28 cellular contexts compared by ENCODE assay signal in the genomic region with DNA sequence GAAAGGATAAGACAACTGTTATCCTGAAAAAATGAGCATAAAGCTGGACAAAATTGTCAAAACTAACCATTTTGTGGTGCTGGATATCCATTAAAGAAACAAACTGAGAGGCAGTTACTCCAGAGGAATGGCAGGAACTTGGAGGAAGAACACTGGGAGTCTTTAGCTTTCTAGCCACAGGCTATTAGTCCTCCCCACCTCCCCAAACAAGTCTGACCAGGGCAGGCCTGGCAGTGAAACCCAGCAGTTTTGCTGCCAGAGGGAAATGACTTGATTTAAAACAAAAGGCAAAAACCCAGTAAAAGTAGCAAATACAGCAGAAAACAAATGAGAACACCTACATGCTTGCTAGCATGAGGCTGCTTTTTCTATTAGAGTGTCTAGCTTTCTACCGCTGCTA. TPM values are rescaled to one million over a fixed set of nuclear protein-coding genes. Genes with fewer than 3 reads are reported as not detected.
DNase-seq lines count a peak whose midpoint lies in the region; ATAC-seq, FAIRE-seq and TF ChIP-seq lines count a peak whose summit lies in the region.
"Had no signal": no experiment of that assay in that cellular context is flagged by ENCODE, and none has a peak within 500 bp of the region (broad histone marks: within the 10 kb centered on the region; RNA-seq: fewer than 3 reads in every experiment).

No MANE protein-coding gene starts in this region.

- no peaks in the 10 kb centered on the region for H3K79me1 ChIP-seq in IMR-90 (ENCODE audit: low read depth in 1 of 2, low read length in 2 of 2)

- TF ChIP-seq CTCF in C4-2B (conservative IDR thresholded peaks at IDR 0.05) = no peak
- TF ChIP-seq CTCF in IMR-90 (conservative IDR thresholded peaks at IDR 0.05; ENCODE audit: low read depth, low read length) = no peak
- no peak for TF ChIP-seq CTCF in bronchial epithelial cell (IDR thresholded peaks at IDR 0.05; ENCODE audit: insufficient read depth, low read length, severe bottlenecking)

- H3K36me3 ChIP-seq in IMR-90 (ENCODE audit: control insufficient read depth, insufficient read depth, low read length) (no peaks in the 10 kb centered on the region; the same call in 1 of the 2 replicates), bronchial epithelial cell (ENCODE audit: control insufficient read depth, insufficient read depth, low read length) (no peaks in the 10 kb centered on the region)
- no peaks in the 10 kb centered on the region for H3K36me3 ChIP-seq in CD4-positive, alpha-beta memory T cell (ENCODE audit: insufficient read depth, low read length)
- H3K36me3 ChIP-seq: BE2C, colonic mucosa had no signal

- CTCF ChIA-PET in IMR-90 (lab: Yijun Ruan, JAX) = interaction anchor here (0.6 kb wide), 2 partner anchors 33 to 82 kb away, joined by 3 read pairs; no protein-coding TSS in a partner anchor
- CTCF ChIA-PET in CD4-positive, alpha-beta memory T cell (lab: Charles Lee; ENCODE audit: partially characterized antibody) = interaction anchor here (0.7 to 8.4 kb wide), 6 partner anchors 9 to 129 kb away, joined by 3 to 274 read pairs (median 4); no protein-coding TSS in a partner anchor

- BruUV-seq in IMR-90 (replicated peaks; lab: Mats Ljungman, UMichigan) = no TSS peak

- no peak for TF ChIP-seq POLR2A in IMR-90 (IDR thresholded peaks at IDR 0.05; ENCODE audit: low read depth, low read length)

- H2BK120ac ChIP-seq in IMR-90 (ENCODE audit: low read depth, low read length) = no peak overlapping the region

- in situ Hi-C loops in IMR-90 (cut with MboI; ENCODE audit: low sequenced_read_pairs) = loop anchor here (10.0 kb wide), 1 partner anchor 362 kb away; no protein-coding TSS in a partner anchor

- dilution Hi-C loops in IMR-90 (cut with HindIII; ENCODE audit: low sequenced_read_pairs, unreplicated experiment) = no loop called here

- no peaks in the 10 kb centered on the region for H4K20me1 ChIP-seq in IMR-90 (ENCODE audit: insufficient read depth, low read length)

- no peaks in the 10 kb centered on the region for H3K9me3 ChIP-seq in IMR-90 (ENCODE audit: control insufficient read depth, insufficient read depth, low read length)
- no peaks in the 10 kb centered on the region for H3K9me3 ChIP-seq in CD4-positive, alpha-beta memory T cell (ENCODE audit: control insufficient read depth in 1 of 2, low read length in 2 of 2)
- H3K9me3 ChIP-seq: A549, BE2C, colonic mucosa, heart right ventricle, SK-N-SH, testis had no signal

- no peaks in the 10 kb centered on the region for H3K9me1 ChIP-seq in IMR-90 (ENCODE audit: insufficient read depth, low read length)

- H2AFZ ChIP-seq in IMR-90 (replicated peaks; ENCODE audit: low read length, poor library complexity) = no peak overlapping the region
- H2AFZ ChIP-seq: parathyroid adenoma had no signal

- no peaks in the 10 kb centered on the region for H3K4me1 Mint-ChIP-seq in CD4-positive, alpha-beta memory T cell
- H3K4me1 Mint-ChIP-seq: activated naive CD4-positive, alpha-beta T cell treated with anti-CD3 and anti-CD28 coated beads, Interleukin-2, amount 50 U/mL, for 24 hours; naive thymus-derived CD8-positive, alpha-beta T cell; stimulated activated memory B cell treated with anti-CD40 and anti-IgM and Interleukin-4, amounts not matched to agents 10 μg/mL and 1 μg/mL and 100 μg/mL, for 72 hours had no signal

- no peak overlapping the region for H3K9ac ChIP-seq in IMR-90 (ENCODE audit: low read depth, low read length)
- H3K9ac ChIP-seq: parathyroid adenoma, SK-N-SH had no signal

- H2AK9ac ChIP-seq in IMR-90 (replicated peaks; ENCODE audit: low read depth, low read length, poor library complexity) = no peak overlapping the region

- no peak overlapping the region for H3K4me3 Mint-ChIP-seq in CD4-positive, alpha-beta memory T cell
- H3K4me3 Mint-ChIP-seq: activated CD8-positive, alpha-beta T cell treated with anti-CD3 and anti-CD28 coated beads, Interleukin-2, amount 10 ng/mL, durations not matched to agents 7 days and 5 days; activated naive CD4-positive, alpha-beta T cell treated with anti-CD3 and anti-CD28 coated beads, Interleukin-2, amount 50 U/mL, for 24 hours; activated T-cell treated with anti-CD3 and anti-CD28 coated beads, Interleukin-2, amount 50 U/mL, for 72 hours; naive thymus-derived CD8-positive, alpha-beta T cell; stimulated activated memory B cell treated with anti-CD40 and anti-IgM and Interleukin-4, amounts not matched to agents 10 μg/mL and 1 μg/mL and 100 μg/mL, for 72 hours had no signal

- H3K4me2 ChIP-seq in IMR-90 (ENCODE audit: low read depth, low read length) = no peak overlapping the region
- H3K4me2 ChIP-seq: A549, SK-N-SH had no signal

- POLR2A ChIA-PET in IMR-90 (lab: Charles Lee; ENCODE audit: unreplicated experiment) = interaction anchor here (0.6 kb wide), 1 partner anchor 26 kb away, joined by 3 read pairs; no protein-coding TSS in a partner anchor
- POLR2A ChIA-PET in CD4-positive, alpha-beta memory T cell (lab: Charles Lee; ENCODE audit: partially characterized antibody) = no interaction called here

- no peak overlapping the region for H2BK20ac ChIP-seq in IMR-90 (ENCODE audit: low read depth, low read length)

- H3K36me3 Mint-ChIP-seq in CD4-positive, alpha-beta memory T cell = peaks cover 0 to 4% of the 10 kb centered on the region in 2 donors
- H3K36me3 Mint-ChIP-seq: activated naive CD4-positive, alpha-beta T cell treated with anti-CD3 and anti-CD28 coated beads, Interleukin-2, amount 50 U/mL, for 24 hours; stimulated activated memory B cell treated with anti-CD40 and anti-IgM and Interleukin-4, amounts not matched to agents 10 μg/mL and 1 μg/mL and 100 μg/mL, for 72 hours had no signal

- H3K4me3 ChIP-seq in IMR-90 (ENCODE audit: insufficient read depth, low read depth, low read length) (no peak overlapping the region), bronchial epithelial cell (ENCODE audit: low read depth, low read length) (no peak overlapping the region)
- H3K4me3 ChIP-seq in CD4-positive, alpha-beta memory T cell (ENCODE audit: low read length in 2 of 2) = no peak overlapping the region
- H3K4me3 ChIP-seq: A549, colonic mucosa, heart right ventricle, testis had no signal

- no peak overlapping the region for H3K56ac ChIP-seq in IMR-90 (ENCODE audit: extremely low read depth, insufficient read depth, low read length)

- H3K27me3 ChIP-seq in IMR-90 (ENCODE audit: control insufficient read depth, insufficient read depth, low read length) = no peaks in the 10 kb centered on the region
- no peaks in the 10 kb centered on the region for H3K27me3 ChIP-seq in bronchial epithelial cell (ENCODE audit: control insufficient read depth, insufficient read depth, low read length)
- no peaks in the 10 kb centered on the region for H3K27me3 ChIP-seq in CD4-positive, alpha-beta memory T cell (ENCODE audit: insufficient read depth, low read length)
- H3K27me3 ChIP-seq: BE2C, colonic mucosa, heart right ventricle, testis had no signal

- no peak overlapping the region for H3K27ac Mint-ChIP-seq in CD4-positive, alpha-beta memory T cell
- H3K27ac Mint-ChIP-seq: activated CD8-positive, alpha-beta T cell treated with anti-CD3 and anti-CD28 coated beads, Interleukin-2, amount 10 ng/mL, durations not matched to agents 7 days and 5 days; activated naive CD4-positive, alpha-beta T cell treated with anti-CD3 and anti-CD28 coated beads, Interleukin-2, amount 50 U/mL, for 24 hours; activated T-cell treated with anti-CD3 and anti-CD28 coated beads, Interleukin-2, amount 50 U/mL, for 72 hours; naive thymus-derived CD8-positive, alpha-beta T cell; stimulated activated memory B cell treated with anti-CD40 and anti-IgM and Interleukin-4, amounts not matched to agents 10 μg/mL and 1 μg/mL and 100 μg/mL, for 72 hours had no signal

- H4K8ac ChIP-seq in IMR-90 (ENCODE audit: low read depth in 2 of 2, low read length in 2 of 2) = no peak overlapping the region

- no peak overlapping the region for H3K4ac ChIP-seq in IMR-90 (ENCODE audit: low read depth, low read length)

- intact Hi-C loops in IMR-90 (cut with micrococcal nuclease) (loop anchor here (5.0 kb wide), 1 partner anchor 35 kb away; the partner anchor contains the start of gene OSBPL1A), left ventricle myocardium superior (cut with micrococcal nuclease) (loop anchor here (5.0 kb wide), 1 partner anchor 125 kb away; no protein-coding TSS in a partner anchor)
- intact Hi-C loops in CD4-positive, alpha-beta memory T cell (cut with micrococcal nuclease) = no loop called here

- no peaks in the 10 kb centered on the region for H3K27me3 Mint-ChIP-seq in CD4-positive, alpha-beta memory T cell
- H3K27me3 Mint-ChIP-seq: activated naive CD4-positive, alpha-beta T cell treated with anti-CD3 and anti-CD28 coated beads, Interleukin-2, amount 50 U/mL, for 24 hours; naive thymus-derived CD8-positive, alpha-beta T cell had no signal

- H3K18ac ChIP-seq in IMR-90 (ENCODE audit: low read depth, low read length) = no peak overlapping the region

- ATAC-seq in IMR-90 (ENCODE audit: low read depth) (peak; percentile 66), left ventricle myocardium superior (no peak), GM18858 (IDR thresholded peaks at IDR 0.05; ENCODE audit: unreplicated experiment) (no peak)
- ATAC-seq: A549; activated CD4-positive, CD25-positive, alpha-beta regulatory T cell treated with anti-CD3 and anti-CD28 coated beads, Interleukin-2, amount 50 U/mL, for 24 hours; activated CD8-positive, alpha-beta T cell treated with anti-CD3 and anti-CD28 coated beads, Interleukin-2, amount 10 ng/mL, durations not matched to agents 7 days and 5 days; activated T-cell treated with anti-CD3 and anti-CD28 coated beads, Interleukin-2, amount 50 U/mL, for 72 hours; heart right ventricle; naive thymus-derived CD8-positive, alpha-beta T cell; stimulated activated memory B cell treated with anti-CD40 and anti-IgM and Interleukin-4, amounts not matched to agents 10 μg/mL and 1 μg/mL and 100 μg/mL, for 72 hours had no signal

- no peak overlapping the region for H4K5ac ChIP-seq in IMR-90 (ENCODE audit: low read depth, low read length)

- H3K27ac ChIP-seq in C4-2B (peak overlapping the region; percentile 60; the same call in 1 of the 2 replicates), IMR-90 (ENCODE audit: insufficient read depth, low read length) (no peak overlapping the region)
- no peak overlapping the region for H3K27ac ChIP-seq in CD4-positive, alpha-beta memory T cell (ENCODE audit: low read depth, low read length)
- H3K27ac ChIP-seq: A549, colonic mucosa, heart right ventricle, parathyroid adenoma, testis had no signal

- whole genome bisulfite sequencing in IMR-90 (ENCODE audit: extremely low coverage in 2 of 2, insufficient read length in 1 of 2), 2 experiments = no CpG with 5 or more reads among the region's 1 CpG

- DNase-seq in IMR-90 = peak; percentile 6
- peak; percentile 50 for DNase-seq in bronchial epithelial cell (ENCODE audit: low read depth)
- peak; percentile 91 for DNase-seq in islet precursor cell
- DNase-seq in left ventricle myocardium superior = no peak
- DNase-seq in CD4-positive, alpha-beta memory T cell = no peak
- no peak for DNase-seq in T-helper 2 cell
- DNase-seq: activated CD8-positive, alpha-beta T cell treated with anti-CD3 and anti-CD28 coated beads, Interleukin-2, amount 10 ng/mL, durations not matched to agents 7 days and 5 days; activated T-cell treated with anti-CD3 and anti-CD28 coated beads, Interleukin-2, amount 50 U/mL, for 72 hours; BE2C; colonic mucosa; heart right ventricle; Karpas-422; naive thymus-derived CD8-positive, alpha-beta T cell; NCI-H1092; NCI-H2029 treated with DMSO at 0.1 percent for 48 hours; NK-92 treated with Interleukin-12 subunit alpha and Interleukin-12 subunit beta, amount 100 ng/mL, for 24 hours; SK-N-SH; T-helper 9 cell; testis had no signal

- H4K91ac ChIP-seq in IMR-90 (ENCODE audit: insufficient read depth, low read depth, low read length) = no peak overlapping the region

- no peak overlapping the region for H2BK15ac ChIP-seq in IMR-90 (ENCODE audit: low read depth, low read length)

- H3K14ac ChIP-seq in IMR-90 (replicated peaks; ENCODE audit: low read depth, low read length) = no peak overlapping the region

- H2AK5ac ChIP-seq in IMR-90 (ENCODE audit: low read depth, low read length) = no peak overlapping the region

- no peaks in the 10 kb centered on the region for H3K9me3 Mint-ChIP-seq in CD4-positive, alpha-beta memory T cell
- H3K9me3 Mint-ChIP-seq: activated naive CD4-positive, alpha-beta T cell treated with anti-CD3 and anti-CD28 coated beads, Interleukin-2, amount 50 U/mL, for 24 hours; activated T-cell treated with anti-CD3 and anti-CD28 coated beads, Interleukin-2, amount 50 U/mL, for 72 hours; naive thymus-derived CD8-positive, alpha-beta T cell; stimulated activated memory B cell treated with anti-CD40 and anti-IgM and Interleukin-4, amounts not matched to agents 10 μg/mL and 1 μg/mL and 100 μg/mL, for 72 hours had no signal

- FAIRE-seq in bronchial epithelial cell (lab: Jason Lieb, UNC) = no peak
- FAIRE-seq: A549, astrocyte, endometrium had no signal

- 0 out of 2 replicates have a peak, but pooled peaks cover 1% of the 10 kb centered on the region for H3K4me1 ChIP-seq in IMR-90 (ENCODE audit: control insufficient read depth, insufficient read depth, low read length)
- H3K4me1 ChIP-seq in CD4-positive, alpha-beta memory T cell (ENCODE audit: insufficient read depth, low read length) = no peaks in the 10 kb centered on the region
- H3K4me1 ChIP-seq: A549, BE2C, colonic mucosa, parathyroid adenoma, testis had no signal

- H2BK5ac ChIP-seq in IMR-90 (ENCODE audit: low read depth, low read length, poor library complexity, severe bottlenecking) = no peak overlapping the region

- H3K23ac ChIP-seq in IMR-90 (ENCODE audit: low read depth, low read length) = no peak overlapping the region

- TF ChIP-seq RAD21 in IMR-90 (IDR thresholded peaks at IDR 0.05; ENCODE audit: low read length) = no peak

RNA-seq across cellular contexts. Expression of gene OSBPL1A, which starts 34.9 kb away (rescaled TPM):
- total RNA-seq in IMR-90 (2012; rRNA removed) (50.3 and 70.4 TPM in 2 replicates), bronchial epithelial cell (22.6 and 23.8 TPM in 2 replicates), left ventricle myocardium superior (95.2 TPM)
- polyA plus RNA-seq in IMR-90 (2012; rRNA removed) = 26.9 and 29.4 TPM in 2 replicates
- polyA plus RNA-seq in IMR-90 (2012; cell fraction: cytosol; rRNA removed) = 7.3 and 13.5 TPM in 2 replicates
- 3.2 and 21.3 TPM in 2 replicates for polyA plus RNA-seq in IMR-90 (2012; cell fraction: nucleus; rRNA removed; ENCODE audit: low replicate concordance)
- 1 to 10 TPM; 3.5 to 4.5 TPM for total RNA-seq in CD4-positive, alpha-beta memory T cell
- polyA plus RNA-seq in CD4-positive, alpha-beta memory T cell = 1 to 10 TPM; 2.4 to 5.3 TPM

Comparison
In these comparisons a context has a peak if more than half of its experiments do, and no peak if none do; other contexts are left out.
1. DNase-seq: peak in IMR-90 (single experiment), bronchial epithelial cell (single experiment) and islet precursor cell (single experiment); none in left ventricle myocardium superior (single experiment), CD4-positive, alpha-beta memory T cell (0 of 5) and T-helper 2 cell (0 of 5).